11 cellular contexts compared by ENCODE assay signal in genomic region chr1:35706846-35707245, GRCh38. TPM values are rescaled to one million over a fixed set of nuclear protein-coding genes. Genes with fewer than 3 reads are reported as not detected.
DNase-seq lines count a peak whose midpoint lies in the region; ATAC-seq, FAIRE-seq and TF ChIP-seq lines count a peak whose summit lies in the region.
"Had no signal": no experiment of that assay in that cellular context is flagged by ENCODE, and none has a peak within 500 bp of the region (broad histone marks: within the 10 kb centered on the region; RNA-seq: fewer than 3 reads in every experiment).

No MANE protein-coding gene starts in this region.

- peak overlapping the region; percentile 70 for H3K4me3 Mint-ChIP-seq in activated T-cell treated with anti-CD3 and anti-CD28 coated beads, Interleukin-2, amount 50 U/mL, for 24 hours
- peak overlapping the region; percentile 75 to 90 (median 77) for H3K4me3 Mint-ChIP-seq in T-cell
- H3K4me3 Mint-ChIP-seq in endodermal cell, result peak overlapping the region; percentile 57
- peak overlapping the region; percentile 70 for H3K4me3 Mint-ChIP-seq in progenitor cell of endocrine pancreas (ENCODE audit: low read depth)

- WGBS in endodermal cell (ENCODE audit: insufficient coverage in 1 of 2, insufficient read length in 1 of 2), 2 experiments, result 66 to 87% methylated on average over 12 to 13 of the region's 13 CpGs
- 88 to 89% methylated on average over 13 of the region's 13 CpGs for WGBS in pancreas, 2 donors

- peaks cover 56% of the 10 kb centered on the region for H3K27me3 Mint-ChIP-seq in activated T-cell treated with anti-CD3 and anti-CD28 coated beads, Interleukin-2, amount 50 U/mL, for 24 hours
- H3K27me3 Mint-ChIP-seq in T-cell (peaks cover 42% of the 10 kb centered on the region in 2 donors), endodermal cell (ENCODE audit: insufficient read depth) (peaks cover 65% of the 10 kb centered on the region), progenitor cell of endocrine pancreas (peaks cover 27% of the 10 kb centered on the region)

- no peak overlapping the region for H3K9ac ChIP-seq in endodermal cell (ENCODE audit: extremely low read depth, low read length, poor library complexity, severe bottlenecking)
- H3K9ac ChIP-seq: parathyroid adenoma had no signal

- H3K9me3 ChIP-seq in endodermal cell (ENCODE audit: control insufficient read depth, low read length) (no peaks in the 10 kb centered on the region), pancreas (no peaks in the 10 kb centered on the region)
- H3K9me3 ChIP-seq: body of pancreas had no signal

- H3K4me1 ChIP-seq in endodermal cell (ENCODE audit: control insufficient read depth, insufficient read depth, low read length) (no peaks in the 10 kb centered on the region), pancreas (no peaks in the 10 kb centered on the region)
- H3K4me1 ChIP-seq: parathyroid adenoma had no signal

- peaks cover 19% of the 10 kb centered on the region for H3K4me1 Mint-ChIP-seq in activated T-cell treated with anti-CD3 and anti-CD28 coated beads, Interleukin-2, amount 50 U/mL, for 24 hours (ENCODE audit: low read depth)
- H3K4me1 Mint-ChIP-seq in T-cell (peaks cover 17 to 19% (median 18%) of the 10 kb centered on the region in 3 donors), endodermal cell (peaks cover 20% of the 10 kb centered on the region), progenitor cell of endocrine pancreas (ENCODE audit: low read depth) (peaks cover 14% of the 10 kb centered on the region)

- H3K36me3 ChIP-seq in endodermal cell (ENCODE audit: control insufficient read depth, insufficient read depth, low read length) (no peaks in the 10 kb centered on the region), pancreas (no peaks in the 10 kb centered on the region)

- no peak overlapping the region for H3K27ac ChIP-seq in endodermal cell (ENCODE audit: low read depth, low read length)
- no peak overlapping the region for H3K27ac ChIP-seq in pancreas
- H3K27ac ChIP-seq: body of pancreas, HL-60, parathyroid adenoma had no signal

- H3K4me3 ChIP-seq in endodermal cell (ENCODE audit: low read length) (no peak overlapping the region), pancreas (no peak overlapping the region)
- H3K4me3 ChIP-seq: body of pancreas had no signal

- H3K27me3 ChIP-seq in endodermal cell (ENCODE audit: control insufficient read depth, insufficient read depth, low read length, poor library complexity, severe bottlenecking), result no peaks in the 10 kb centered on the region
- H3K27me3 ChIP-seq in pancreas, result no peaks in the 10 kb centered on the region

- intact Hi-C loops in pancreas (cut with DNase I), result no loop called here

- POLR2A ChIA-PET in T-cell (lab: Charles Lee), result no interaction called here

- no peak for DNase-seq in activated T-cell treated with anti-CD3 and anti-CD28 coated beads, Interleukin-2, amount 50 U/mL, for 24 hours
- DNase-seq in activated T-cell treated with anti-CD3 and anti-CD28 coated beads, Interleukin-2, amount 50 U/mL, for 1 hour, result no peak
- DNase-seq in T-cell (no peak), endodermal cell (no peak), progenitor cell of endocrine pancreas (ENCODE audit: low spot score, unreplicated experiment) (no peak), pancreas (no peak), NCI-H510A treated with DMSO at 0.1 percent for 48 hours (lab: John Stamatoyannopoulos, UW) (no peak)
- DNase-seq: body of pancreas had no signal

- TF ChIP-seq CTCF in endodermal cell (conservative IDR thresholded peaks at IDR 0.05) (no peak), progenitor cell of endocrine pancreas (IDR thresholded peaks at IDR 0.05; ENCODE audit: unreplicated experiment) (no peak), pancreas (IDR thresholded peaks at IDR 0.05) (no peak)

- no peaks in the 10 kb centered on the region for H3K9me3 Mint-ChIP-seq in activated T-cell treated with anti-CD3 and anti-CD28 coated beads, Interleukin-2, amount 50 U/mL, for 24 hours
- no peaks in the 10 kb centered on the region for H3K9me3 Mint-ChIP-seq in T-cell
- H3K9me3 Mint-ChIP-seq in endodermal cell, result no peaks in the 10 kb centered on the region
- no peaks in the 10 kb centered on the region for H3K9me3 Mint-ChIP-seq in progenitor cell of endocrine pancreas (ENCODE audit: low read depth)

- CTCF ChIA-PET in T-cell (lab: Charles Lee), result interaction anchor here in 1 of 2 donors (1.7 kb wide), 1 partner anchor 9 kb away, joined by 12 read pairs; no protein-coding TSS in a partner anchor

- FAIRE-seq in pancreas (lab: Jason Lieb, UNC), result no peak

- no peak for ATAC-seq in T-cell (replicated peaks in 1 of 4)
- no peak for ATAC-seq in pancreas
- ATAC-seq in GM18511 (IDR thresholded peaks at IDR 0.05; ENCODE audit: unreplicated experiment), result no peak

- H3K36me3 Mint-ChIP-seq in activated T-cell treated with anti-CD3 and anti-CD28 coated beads, Interleukin-2, amount 50 U/mL, for 24 hours (ENCODE audit: low read depth), result peaks cover 6% of the 10 kb centered on the region
- no peaks in the 10 kb centered on the region for H3K36me3 Mint-ChIP-seq in T-cell
- H3K36me3 Mint-ChIP-seq in endodermal cell (ENCODE audit: low read depth), result no peaks in the 10 kb centered on the region
- H3K36me3 Mint-ChIP-seq in progenitor cell of endocrine pancreas (ENCODE audit: insufficient read depth), result no peaks in the 10 kb centered on the region

- peak overlapping the region; percentile 66 for H3K27ac Mint-ChIP-seq in activated T-cell treated with anti-CD3 and anti-CD28 coated beads, Interleukin-2, amount 50 U/mL, for 24 hours
- H3K27ac Mint-ChIP-seq in T-cell (no peak overlapping the region), endodermal cell (peak overlapping the region; percentile 58), progenitor cell of endocrine pancreas (peak overlapping the region; percentile 76)

RNA-seq across cellular contexts. Expression of gene C1orf216, which starts 11.8 kb away (rescaled TPM):
- 10 to 100 TPM in 1 of 5 donors, 1 to 10 TPM in 4; 4.1 to 10.7 (median 7.3) TPM for total RNA-seq in T-cell
- total RNA-seq in endodermal cell, result 10 to 100 TPM in 1 of 2 donors, 1 to 10 TPM in 1; 9.8 to 13.0 TPM
- polyA plus RNA-seq in endodermal cell (2013, experiment 1 of 2), result 8.9 TPM
- polyA plus RNA-seq in endodermal cell (2013, experiment 2 of 2), result 8.1 TPM
- total RNA-seq in progenitor cell of endocrine pancreas, result 11.3 and 12.8 TPM in 2 replicates
- 1 to 10 TPM; 1.5 to 5.2 (median 2.5) TPM for total RNA-seq in pancreas
- polyA plus RNA-seq in pancreas, result 1 to 10 TPM; 3.3 to 3.7 TPM

Comparison
In these comparisons a context has a peak if more than half of its experiments do, and no peak if none do; other contexts are left out.
1. H3K27ac Mint-ChIP-seq: peak in activated T-cell treated with anti-CD3 and anti-CD28 coated beads, Interleukin-2, amount 50 U/mL, for 24 hours (single experiment), endodermal cell (single experiment) and progenitor cell of endocrine pancreas (single experiment); none in T-cell (0 of 2).
2. Peak in every context shown above with its lines, with median percentiles within 50 percentile points of each other: H3K4me3 Mint-ChIP-seq.